11 cellular contexts compared by ENCODE assay signal in the genomic region with DNA sequence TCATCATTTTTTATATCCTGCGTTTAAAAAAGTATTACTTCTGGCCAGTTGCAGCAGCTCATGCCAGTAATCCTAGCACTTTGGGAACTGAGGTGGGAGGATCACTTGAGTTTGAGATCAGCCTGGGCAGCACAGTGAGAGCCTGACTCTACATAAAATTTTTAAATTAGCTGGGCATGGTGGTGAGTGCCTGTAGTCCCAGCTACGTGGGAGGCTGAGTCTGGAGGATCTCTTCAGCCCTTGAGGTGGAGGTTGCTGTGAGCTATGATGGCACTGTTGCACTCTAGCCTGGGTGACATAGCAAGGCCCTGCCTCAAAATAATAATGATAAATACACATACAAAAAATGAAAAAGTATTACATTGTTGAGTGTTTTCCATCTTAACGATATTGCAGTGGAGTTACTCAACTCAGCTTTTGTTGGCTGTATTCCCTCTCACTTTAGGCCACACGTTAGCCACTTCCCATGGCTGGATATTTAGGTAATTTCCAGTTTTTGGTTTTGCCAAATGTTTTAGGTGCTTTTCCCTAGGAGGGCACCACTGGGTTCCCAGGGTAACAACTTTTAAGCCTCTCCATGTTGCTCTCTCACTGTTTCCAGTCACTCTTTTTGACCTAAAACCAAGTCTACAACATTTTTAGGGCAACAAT. TPM values are rescaled to one million over a fixed set of nuclear protein-coding genes. Genes with fewer than 3 reads are reported as not detected.
A peak's percentile ranks its signal among the peaks of the same experiment; 100 is the strongest.
DNase-seq lines count a peak whose midpoint lies in the region; ATAC-seq and TF ChIP-seq lines count a peak whose summit lies in the region.
"Had no signal": no experiment of that assay in that cellular context is flagged by ENCODE, and none has a peak within 500 bp of the region (broad histone marks: within the 10 kb centered on the region; RNA-seq: fewer than 3 reads in every experiment).

No MANE protein-coding gene starts in this region.

- no peak overlapping the region for H3K4ac ChIP-seq in mesendoderm (ENCODE audit: low read depth, low read length)

- no peak overlapping the region for H2AK5ac ChIP-seq in mesendoderm (ENCODE audit: low read length)

- peak overlapping the region; percentile 15 for H2BK120ac ChIP-seq in mesendoderm (ENCODE audit: low read depth, low read length)

- TF ChIP-seq CTCF in Panc1 (IDR thresholded peaks at IDR 0.05) (no peak), colonic mucosa (IDR thresholded peaks at IDR 0.05) (no peak), tibial artery (IDR thresholded peaks at IDR 0.05) (no peak)

- peak overlapping the region; percentile 21 for H3K18ac ChIP-seq in mesendoderm (ENCODE audit: low read length)

- H3K9ac ChIP-seq in colonic mucosa (ENCODE audit: low read depth in 2 of 2, low read length in 2 of 2), result no peak overlapping the region
- no peak overlapping the region for H3K9ac ChIP-seq in mesendoderm (ENCODE audit: low read length)

- H3K56ac ChIP-seq in mesendoderm (ENCODE audit: low read length), result peak overlapping the region; percentile 18

- H3K27ac ChIP-seq in Panc1 (ENCODE audit: low read length) (peak overlapping the region; percentile 99), colonic mucosa (peak overlapping the region; percentile 80), mesendoderm (ENCODE audit: low read depth, low read length) (peak overlapping the region; percentile 66), tibial artery (peak overlapping the region; percentile 62 to 71)

- no peak overlapping the region for H2BK15ac ChIP-seq in mesendoderm (replicated peaks; ENCODE audit: low read depth)

- DNase-seq in Panc1 (ENCODE audit: low read depth, low spot score), result no peak
- no peak for DNase-seq in colonic mucosa
- no peak for DNase-seq in mesendoderm
- DNase-seq in tibial artery, result no peak
- no peak for DNase-seq in head of caudate nucleus
- DNase-seq: activated gamma-delta T cell treated with Interleukin-2 at 50 U/mL for 16 hours, Karpas-422, NCI-H82 had no signal

- ATAC-seq in Panc1 (peak; percentile 40), HG03432 (IDR thresholded peaks at IDR 0.05; ENCODE audit: unreplicated experiment) (no peak), HG03025 (IDR thresholded peaks at IDR 0.05; ENCODE audit: low FRiP score, unreplicated experiment) (no peak), HG03571 (IDR thresholded peaks at IDR 0.05; ENCODE audit: unreplicated experiment) (no peak)

- no peak overlapping the region for H4K5ac ChIP-seq in mesendoderm (ENCODE audit: low read length)

- H3K79me2 ChIP-seq in mesendoderm (ENCODE audit: control insufficient read depth, insufficient read depth, low read length), result peaks cover 80% of the 10 kb centered on the region

- intact Hi-C loops in Panc1 (cut with micrococcal nuclease; ENCODE audit: unreplicated experiment), result no loop called here
- intact Hi-C loops in colonic mucosa (cut with DNase I), result no loop called here
- intact Hi-C loops in tibial artery (cut with DNase I; ENCODE audit: low total_unique reads), result no loop called here
- intact Hi-C loops in head of caudate nucleus (cut with DNase I), result no loop called here

- H3K4me1 ChIP-seq in Panc1 (ENCODE audit: control insufficient read depth, insufficient read depth, low read length), result peaks cover 87% of the 10 kb centered on the region
- peaks cover 20% of the 10 kb centered on the region for H3K4me1 ChIP-seq in colonic mucosa
- H3K4me1 ChIP-seq in mesendoderm (ENCODE audit: control insufficient read depth, low read depth, low read length), result peaks cover 13% of the 10 kb centered on the region
- peaks cover 0 to 61% (median 39%) of the 10 kb centered on the region in 4 donors for H3K4me1 ChIP-seq in tibial artery

- no peak overlapping the region for H3K23ac ChIP-seq in mesendoderm (ENCODE audit: low read length)

- H3K9me3 ChIP-seq in Panc1 (ENCODE audit: control insufficient read depth, insufficient read depth, low read depth, low read length) (no peaks in the 10 kb centered on the region), colonic mucosa (no peaks in the 10 kb centered on the region), tibial artery (no peaks in the 10 kb centered on the region)

- no peak overlapping the region for H4K8ac ChIP-seq in mesendoderm (ENCODE audit: low read depth, low read length)

- no peak overlapping the region for H3K4me2 ChIP-seq in mesendoderm (ENCODE audit: low read length)

- POLR2A ChIA-PET in Panc1 (lab: Charles Lee), result interaction anchor here (1.2 kb wide), 1 partner anchor 12 kb away, joined by 3 read pairs; no protein-coding TSS in a partner anchor

- no peak overlapping the region for H2BK5ac ChIP-seq in mesendoderm (ENCODE audit: low read length)

- no peaks in the 10 kb centered on the region; the same call in 1 of the 2 replicates for H3K36me3 ChIP-seq in Panc1 (ENCODE audit: control insufficient read depth, insufficient read depth, low read length)
- no peaks in the 10 kb centered on the region for H3K36me3 ChIP-seq in colonic mucosa
- H3K36me3 ChIP-seq in mesendoderm (ENCODE audit: control insufficient read depth, insufficient read depth, low read length), result peaks cover 1% of the 10 kb centered on the region
- no peaks in the 10 kb centered on the region for H3K36me3 ChIP-seq in tibial artery

- H3K4me3 ChIP-seq in Panc1 (ENCODE audit: low read depth in 2 of 2, low read length in 2 of 2), result peak overlapping the region; percentile 9 to 35; a peak in 3 of 4 replicates
- no peak overlapping the region for H3K4me3 ChIP-seq in colonic mucosa
- no peak overlapping the region for H3K4me3 ChIP-seq in mesendoderm (ENCODE audit: low read length)
- no peak overlapping the region for H3K4me3 ChIP-seq in tibial artery

- H3K79me1 ChIP-seq in mesendoderm (ENCODE audit: low read length), result peaks cover 34% of the 10 kb centered on the region

- WGBS in mesendoderm (ENCODE audit: extremely low coverage, insufficient coverage, low lambda C conversion rate), result no CpG with 5 or more reads among the region's 4 CpGs

- BruUV-seq in Panc1 (replicated peaks; lab: Mats Ljungman, UMichigan), result no TSS peak

- in situ Hi-C loops in Panc1 (cut with HindIII; ENCODE audit: low pct_unique_long_range_greater_than_20kb, low sequenced_read_pairs), result no loop called here

- H3K27me3 ChIP-seq in Panc1 (ENCODE audit: control insufficient read depth, insufficient read depth, low read length), result no peaks in the 10 kb centered on the region
- H3K27me3 ChIP-seq in colonic mucosa, result no peaks in the 10 kb centered on the region
- H3K27me3 ChIP-seq in mesendoderm (ENCODE audit: insufficient read depth, low read length, poor library complexity), result no peaks in the 10 kb centered on the region
- H3K27me3 ChIP-seq in tibial artery, result no peaks in the 10 kb centered on the region

- CTCF ChIA-PET in Panc1 (lab: Charles Lee), result interaction anchor here (0.6 kb wide), 1 partner anchor 27 kb away, joined by 5 read pairs; no protein-coding TSS in a partner anchor

RNA-seq across cellular contexts. Expression of a gene that starts 20.6 kb away (rescaled TPM):
- total RNA-seq in Panc1 (2021; ENCODE audit: unreplicated experiment) (59.9 TPM), colonic mucosa (10 to 100 TPM; 17.4 to 24.0 TPM)
- polyA plus RNA-seq in Panc1 (2012; ENCODE audit: insufficient read length), result 63.1 TPM
- 13.4 TPM for polyA plus RNA-seq in mesendoderm (2013, experiment 1 of 2)
- polyA plus RNA-seq in mesendoderm (2013, experiment 2 of 2), result 13.5 TPM

Comparison
In these comparisons a context has a peak if more than half of its experiments do, and no peak if none do; other contexts are left out.
1. H3K4me3 ChIP-seq: peak in Panc1 (2 of 2); none in colonic mucosa (single experiment), mesendoderm (single experiment) and tibial artery (0 of 2).
2. Peak in every context shown above with its lines, with median percentiles within 50 percentile points of each other: H3K27ac ChIP-seq.